Comparison of ENCODE assay signal across 9 cellular contexts in genomic region chr3:107985496-107985895, GRCh38.
A peak's percentile ranks its signal among the peaks of the same experiment; 100 is the strongest.
DNase-seq lines count a peak whose midpoint lies in the region; ATAC-seq and TF ChIP-seq lines count a peak whose summit lies in the region.
"Had no signal": no experiment of that assay in that cellular context is flagged by ENCODE, and none has a peak within 500 bp of the region (broad histone marks: within the 10 kb centered on the region; RNA-seq: fewer than 3 reads in every experiment).

No MANE protein-coding gene starts in this region.

- H3K4me2 ChIP-seq in PC-3 (ENCODE audit: low read length) (peak overlapping the region; percentile 11; the same call in 1 of the 2 replicates), neuronal stem cell (ENCODE audit: insufficient read depth, low read length, poor library complexity, severe bottlenecking) (no peak overlapping the region)
- H3K4me2 ChIP-seq: KMS-11 had no signal

- no peak overlapping the region; the same call in 1 of the 2 replicates for H3K9ac ChIP-seq in PC-3 (ENCODE audit: low read length)
- H3K9ac ChIP-seq in neuronal stem cell (ENCODE audit: low read depth, low read length, poor library complexity) = no peak overlapping the region
- H3K9ac ChIP-seq: KMS-11 had no signal

- H3K27ac Mint-ChIP-seq in Caco-2 (ENCODE audit: unreplicated experiment) = no peak overlapping the region

- no peaks in the 10 kb centered on the region for H3K27me3 ChIP-seq in PC-3 (ENCODE audit: low read length)
- H3K27me3 ChIP-seq in neuronal stem cell (ENCODE audit: control insufficient read depth in 3 of 3, insufficient read depth in 3 of 3, low read depth in 1 of 3, low read length in 3 of 3) = no peaks in the 10 kb centered on the region
- no peaks in the 10 kb centered on the region for H3K27me3 ChIP-seq in Caco-2 (replicated peaks; ENCODE audit: control insufficient read depth, insufficient read depth, low read length)

- no peak overlapping the region for H2BK120ac ChIP-seq in neuronal stem cell (ENCODE audit: low read depth, low read length)

- no CpG with 5 or more reads among the region's 4 CpGs for WGBS in neuronal stem cell (ENCODE audit: extremely low coverage in 2 of 2, insufficient read length in 2 of 2, insufficient replicate concordance in 1 of 2), 2 donors

- peaks cover 6% of the 10 kb centered on the region for H3K4me1 Mint-ChIP-seq in Caco-2 (ENCODE audit: low read depth, unreplicated experiment)

- no peaks in the 10 kb centered on the region for H3K79me2 ChIP-seq in PC-3 (ENCODE audit: low read length)

- H3K27me3 Mint-ChIP-seq in Caco-2 (ENCODE audit: insufficient read depth, unreplicated experiment) = no peaks in the 10 kb centered on the region

- no peaks in the 10 kb centered on the region; the same call in 1 of the 2 replicates for H3K9me2 ChIP-seq in PC-3 (replicated peaks; ENCODE audit: low read length)

- H3K9me3 Mint-ChIP-seq in Caco-2 (ENCODE audit: unreplicated experiment) = no peaks in the 10 kb centered on the region

- H3K36me3 ChIP-seq in PC-3 (ENCODE audit: low read depth, low read length) (no peaks in the 10 kb centered on the region), neuronal stem cell (replicated peaks in 1 of 2; ENCODE audit: control insufficient read depth in 2 of 2, insufficient read depth in 2 of 2, low read length in 2 of 2) (no peaks in the 10 kb centered on the region), Caco-2 (ENCODE audit: control insufficient read depth, insufficient read depth, low read length) (no peaks in the 10 kb centered on the region)

- H2BK12ac ChIP-seq in neuronal stem cell (ENCODE audit: low read length) = no peak overlapping the region

- no peaks in the 10 kb centered on the region for H3K79me1 ChIP-seq in neuronal stem cell (ENCODE audit: low read depth, low read length)

- H2BK5ac ChIP-seq in neuronal stem cell (ENCODE audit: low read length) = no peak overlapping the region

- H3K14ac ChIP-seq in neuronal stem cell (ENCODE audit: low read length) = no peak overlapping the region

- no peak for TF ChIP-seq CTCF in PC-3 (conservative IDR thresholded peaks at IDR 0.05; ENCODE audit: low read depth, low read length)
- no peak for TF ChIP-seq CTCF in Caco-2 (IDR thresholded peaks at IDR 0.05; ENCODE audit: insufficient read depth in 1 of 2, low read depth in 1 of 2, low read length in 1 of 2, severe bottlenecking in 1 of 2, unreplicated experiment in 1 of 2)

- no peaks in the 10 kb centered on the region for H3K36me3 Mint-ChIP-seq in Caco-2 (ENCODE audit: insufficient read depth, unreplicated experiment)

- H4K91ac ChIP-seq in neuronal stem cell (ENCODE audit: low read depth, low read length, poor library complexity) = no peak overlapping the region

- no peaks in the 10 kb centered on the region for H4K20me1 ChIP-seq in PC-3 (ENCODE audit: low read length)

- DNase-seq in PC-3 (peak; percentile 41), neuronal stem cell (ENCODE audit: low spot score) (no peak), Caco-2 (no peak), occipital lobe (lab: John Stamatoyannopoulos, UW) (no peak), NK-92 (lab: John Stamatoyannopoulos, UW; ENCODE audit: unreplicated experiment) (no peak), NCI-H526 treated with DMSO at 0.1 percent for 48 hours (lab: John Stamatoyannopoulos, UW) (no peak)

- H3K18ac ChIP-seq in neuronal stem cell (ENCODE audit: low read length) = no peak overlapping the region

- no peak overlapping the region for H3K4ac ChIP-seq in neuronal stem cell (ENCODE audit: low read length)

- H2AFZ ChIP-seq in PC-3 (ENCODE audit: low read length) = peak overlapping the region; percentile 56
- peak overlapping the region; percentile 3 for H2AFZ ChIP-seq in neuronal stem cell (ENCODE audit: low read length)

- POLR2A ChIA-PET in PC-3 (lab: Charles Lee; ENCODE audit: unreplicated experiment) = no interaction called here
- POLR2A ChIA-PET in Caco-2 (lab: Charles Lee) = no interaction called here

- no peak overlapping the region for H2BK15ac ChIP-seq in neuronal stem cell (ENCODE audit: low read length)

- peaks cover 17% of the 10 kb centered on the region for H3F3A ChIP-seq in PC-3 (ENCODE audit: low read length, unreplicated experiment)

- BruUV-seq in PC-3 (replicated peaks; lab: Mats Ljungman, UMichigan) (no TSS peak), Caco-2 (replicated peaks; lab: Mats Ljungman, UMichigan) (no TSS peak)

- H3K27ac ChIP-seq in PC-3 (ENCODE audit: low read length) (0 out of 2 replicates have a peak overlapping the region, but pooled peaks have one; percentile 26), neuronal stem cell (replicated peaks; ENCODE audit: low read length) (no peak overlapping the region)
- H3K27ac ChIP-seq: KMS-11 had no signal

- intact Hi-C loops in PC-3 (cut with micrococcal nuclease) = loop anchor here (5.0 kb wide), 3 partner anchors 147 to 487 kb away; partner anchors contain the start of gene IFT57
- intact Hi-C loops in Caco-2 (cut with micrococcal nuclease; ENCODE audit: unreplicated experiment) = no loop called here

- H3K4me1 ChIP-seq in PC-3 (ENCODE audit: insufficient read depth, low read length) (peaks cover 62% of the 10 kb centered on the region), neuronal stem cell (ENCODE audit: control insufficient read depth in 2 of 2, insufficient read depth in 1 of 2, low read depth in 1 of 2, low read length in 2 of 2) (peaks cover 4 to 18% of the 10 kb centered on the region in 2 donors), Caco-2 (peaks cover 9% of the 10 kb centered on the region)

- CTCF ChIA-PET in PC-3 (lab: Charles Lee) (interaction anchor here (0.6 kb wide), 1 partner anchor 55 kb away, joined by 3 read pairs; no protein-coding TSS in a partner anchor), Caco-2 (lab: Charles Lee) (no interaction called here)

- H3K4me3 Mint-ChIP-seq in Caco-2 (ENCODE audit: unreplicated experiment) = no peak overlapping the region

- H3K9me3 ChIP-seq in PC-3 (ENCODE audit: low read length) = no peaks in the 10 kb centered on the region
- no peaks in the 10 kb centered on the region for H3K9me3 ChIP-seq in neuronal stem cell (replicated peaks in 1 of 2; ENCODE audit: control insufficient read depth in 2 of 2, insufficient read depth in 1 of 2, low read depth in 1 of 2, low read length in 2 of 2)
- no peaks in the 10 kb centered on the region for H3K9me3 ChIP-seq in Caco-2

- no peak overlapping the region for H4K8ac ChIP-seq in neuronal stem cell (ENCODE audit: low read depth, low read length)

- ATAC-seq in GM18870 (IDR thresholded peaks at IDR 0.05; ENCODE audit: unreplicated experiment) (peak; percentile 97), HG02759 (IDR thresholded peaks at IDR 0.05; ENCODE audit: unreplicated experiment) (peak; percentile 99), PC-3 (no peak; the same call in 1 of the 2 replicates)

- H2AK5ac ChIP-seq in neuronal stem cell (ENCODE audit: low read depth, low read length) = no peak overlapping the region

- no peak overlapping the region for H3K4me3 ChIP-seq in PC-3 (ENCODE audit: low read length)
- no peak overlapping the region for H3K4me3 ChIP-seq in neuronal stem cell (ENCODE audit: low read length in 2 of 2)
- no peak overlapping the region for H3K4me3 ChIP-seq in Caco-2 (ENCODE audit: low read depth, low read length)

- no peak overlapping the region for H3K23ac ChIP-seq in neuronal stem cell (ENCODE audit: low read depth, low read length, poor library complexity)
